Comparison of ENCODE assay signal across 8 cellular contexts in the genomic region with DNA sequence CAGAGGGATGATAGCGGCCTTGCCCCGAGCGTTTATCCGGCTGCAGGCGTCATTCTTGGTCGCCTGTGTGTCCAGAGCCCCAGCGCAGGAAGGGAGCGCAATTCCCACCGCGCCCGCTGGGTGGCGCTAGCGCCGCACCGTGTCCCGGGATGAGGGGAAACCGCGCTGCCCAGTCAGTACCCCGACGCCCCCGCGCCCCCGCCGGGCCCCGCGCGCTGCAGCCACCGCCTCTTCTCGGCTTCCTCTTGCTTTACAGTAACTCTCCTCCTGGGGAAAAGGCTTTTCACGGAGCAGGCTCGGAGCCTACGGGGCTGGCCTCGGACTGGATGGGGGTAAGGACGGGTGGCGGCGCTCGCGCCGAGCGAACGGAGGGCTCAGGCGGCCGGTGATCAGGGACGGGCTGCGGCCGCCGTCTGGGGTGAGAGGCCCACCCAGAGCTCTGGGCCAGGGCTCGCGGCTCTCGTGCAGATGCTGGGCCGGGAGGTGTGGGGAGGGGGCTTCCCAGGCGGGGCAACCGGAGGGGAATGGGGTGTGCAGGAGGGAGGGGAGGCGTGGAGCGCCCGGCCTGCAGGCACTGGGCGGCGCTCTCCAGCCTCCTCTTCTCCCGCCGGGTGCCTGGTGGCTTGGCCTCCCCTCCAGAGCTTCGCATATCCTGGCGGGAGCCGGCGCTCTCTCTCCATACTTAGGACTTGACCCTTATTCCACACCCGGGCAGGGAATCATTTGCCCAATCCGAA. TPM values are rescaled to one million over a fixed set of nuclear protein-coding genes. Genes with fewer than 3 reads are reported as not detected.
A peak's percentile ranks its signal among the peaks of the same experiment; 100 is the strongest.
DNase-seq lines count a peak whose midpoint lies in the region; ATAC-seq and TF ChIP-seq lines count a peak whose summit lies in the region.

No MANE protein-coding gene starts in this region.

- no peaks in the 10 kb centered on the region for H3K9me3 Mint-ChIP-seq in activated T-helper 2 cell treated with anti-CD3 and anti-CD28 coated beads, Interferon-gamma antibody, Interleukin-2, Interleukin-4, amounts not matched to agents 10 μg/mL and 5 μg/mL and 100 μg/mL, durations not matched to agents 14 hours and 24 hours and 36 hours
- H3K9me3 Mint-ChIP-seq in natural killer cell treated with Interleukin-12 subunit alpha and Interleukin-12 subunit beta and Interleukin-15 and Interleukin-18, amount 100 ng/mL, for 72 hours: no peaks in the 10 kb centered on the region

- peak; percentile 56 for DNase-seq in DMS153 (lab: John Stamatoyannopoulos, UW)
- peak; percentile 88 to 96 (median 96) for DNase-seq in Peyer's patch
- peak; percentile 83 for DNase-seq in activated T-helper 2 cell treated with anti-CD3 and anti-CD28 coated beads, Interferon-gamma antibody, Interleukin-2, Interleukin-4, amounts not matched to agents 10 μg/mL and 5 μg/mL and 100 μg/mL, durations not matched to agents 14 hours and 24 hours and 36 hours (ENCODE audit: low spot score)
- DNase-seq in fibroblast of pulmonary artery (ENCODE audit: low read depth): peak; percentile 87
- DNase-seq in natural killer cell treated with Interleukin-12 subunit alpha and Interleukin-12 subunit beta and Interleukin-15 and Interleukin-18, amount 100 ng/mL, for 72 hours (ENCODE audit: low spot score): peak; percentile 90
- peak; percentile 93 for DNase-seq in stimulated activated naive CD8-positive, alpha-beta T cell treated with anti-CD3 and anti-CD28 coated beads, Interleukin-15, Interleukin-2, amounts not matched to agents 100 U/mL and 50 U/mL, for 24 hours

- intact Hi-C loops in activated T-helper 2 cell treated with anti-CD3 and anti-CD28 coated beads, Interferon-gamma antibody, Interleukin-2, Interleukin-4, amounts not matched to agents 10 μg/mL and 5 μg/mL and 100 μg/mL, durations not matched to agents 14 hours and 24 hours and 36 hours (cut with micrococcal nuclease): loop anchor here (1.0 to 5.0 kb wide), 6 partner anchors 184 to 825 kb away; a partner anchor contains a TSS

- peak overlapping the region; percentile 89 for H3K9ac ChIP-seq in HUES64 (ENCODE audit: low read depth, low read length)

- H3K4me1 ChIP-seq in HUES64 (ENCODE audit: insufficient read depth, low read length) (no peaks in the 10 kb centered on the region), Peyer's patch (peaks cover 0 to 33% (median 7%) of the 10 kb centered on the region in 4 donors)

- H3K27ac Mint-ChIP-seq in activated T-helper 2 cell treated with anti-CD3 and anti-CD28 coated beads, Interferon-gamma antibody, Interleukin-2, Interleukin-4, amounts not matched to agents 10 μg/mL and 5 μg/mL and 100 μg/mL, durations not matched to agents 14 hours and 24 hours and 36 hours: peak overlapping the region; percentile 72
- peak overlapping the region; percentile 68 to 82 for H3K27ac Mint-ChIP-seq in natural killer cell treated with Interleukin-12 subunit alpha and Interleukin-12 subunit beta and Interleukin-15 and Interleukin-18, amount 100 ng/mL, for 72 hours

- H3K4me1 Mint-ChIP-seq in activated T-helper 2 cell treated with anti-CD3 and anti-CD28 coated beads, Interferon-gamma antibody, Interleukin-2, Interleukin-4, amounts not matched to agents 10 μg/mL and 5 μg/mL and 100 μg/mL, durations not matched to agents 14 hours and 24 hours and 36 hours (ENCODE audit: low read depth): peaks cover 3% of the 10 kb centered on the region
- peaks cover 0 to 2% of the 10 kb centered on the region in 2 donors for H3K4me1 Mint-ChIP-seq in natural killer cell treated with Interleukin-12 subunit alpha and Interleukin-12 subunit beta and Interleukin-15 and Interleukin-18, amount 100 ng/mL, for 72 hours (ENCODE audit: low read depth in 2 of 2)

- H3K27me3 Mint-ChIP-seq in activated T-helper 2 cell treated with anti-CD3 and anti-CD28 coated beads, Interferon-gamma antibody, Interleukin-2, Interleukin-4, amounts not matched to agents 10 μg/mL and 5 μg/mL and 100 μg/mL, durations not matched to agents 14 hours and 24 hours and 36 hours (ENCODE audit: low read depth): no peaks in the 10 kb centered on the region
- H3K27me3 Mint-ChIP-seq in natural killer cell treated with Interleukin-12 subunit alpha and Interleukin-12 subunit beta and Interleukin-15 and Interleukin-18, amount 100 ng/mL, for 72 hours: no peaks in the 10 kb centered on the region

- H3K27me3 ChIP-seq in HUES64 (ENCODE audit: insufficient read depth, low read length) (no peaks in the 10 kb centered on the region), Peyer's patch (no peaks in the 10 kb centered on the region)

- peak overlapping the region; percentile 93 for H3K4me3 ChIP-seq in HUES64 (ENCODE audit: low read length)
- H3K4me3 ChIP-seq in Peyer's patch: peak overlapping the region; percentile 59 to 73 (median 64)
- peak overlapping the region; percentile 78 for H3K4me3 ChIP-seq in fibroblast of pulmonary artery (replicated peaks; ENCODE audit: low read depth, low read length)

- peaks cover 3% of the 10 kb centered on the region; the same call in 1 of the 2 replicates for H3K36me3 ChIP-seq in HUES64 (ENCODE audit: insufficient read depth, low read length)
- H3K36me3 ChIP-seq in Peyer's patch: peaks cover 0 to 15% (median 0%) of the 10 kb centered on the region in 3 donors

- ATAC-seq in GM21526 (IDR thresholded peaks at IDR 0.05; ENCODE audit: low FRiP score, unreplicated experiment): peak; percentile 81
- peak; percentile 94 to 95 for ATAC-seq in natural killer cell treated with Interleukin-12 subunit alpha and Interleukin-12 subunit beta and Interleukin-15 and Interleukin-18, amount 100 ng/mL, for 72 hours
- ATAC-seq in stimulated activated naive CD8-positive, alpha-beta T cell treated with anti-CD3 and anti-CD28 coated beads, Interleukin-15, Interleukin-2, amounts not matched to agents 100 U/mL and 50 U/mL, for 24 hours: peak; percentile 93

- H3K4me3 Mint-ChIP-seq in activated T-helper 2 cell treated with anti-CD3 and anti-CD28 coated beads, Interferon-gamma antibody, Interleukin-2, Interleukin-4, amounts not matched to agents 10 μg/mL and 5 μg/mL and 100 μg/mL, durations not matched to agents 14 hours and 24 hours and 36 hours (ENCODE audit: low read depth): peak overlapping the region; percentile 87
- H3K4me3 Mint-ChIP-seq in natural killer cell treated with Interleukin-12 subunit alpha and Interleukin-12 subunit beta and Interleukin-15 and Interleukin-18, amount 100 ng/mL, for 72 hours: peak overlapping the region; percentile 90

- H3K9me3 ChIP-seq in HUES64 (ENCODE audit: insufficient read depth, low read depth, low read length) (no peaks in the 10 kb centered on the region), Peyer's patch (no peaks in the 10 kb centered on the region)

- H3K27ac ChIP-seq in HUES64 (ENCODE audit: low read depth, low read length) (peak overlapping the region; percentile 91), Peyer's patch (peak overlapping the region; percentile 73 to 93 (median 87))

- H3K36me3 Mint-ChIP-seq in activated T-helper 2 cell treated with anti-CD3 and anti-CD28 coated beads, Interferon-gamma antibody, Interleukin-2, Interleukin-4, amounts not matched to agents 10 μg/mL and 5 μg/mL and 100 μg/mL, durations not matched to agents 14 hours and 24 hours and 36 hours (ENCODE audit: low read depth): no peaks in the 10 kb centered on the region
- no peaks in the 10 kb centered on the region for H3K36me3 Mint-ChIP-seq in natural killer cell treated with Interleukin-12 subunit alpha and Interleukin-12 subunit beta and Interleukin-15 and Interleukin-18, amount 100 ng/mL, for 72 hours

- under 1% methylated on average over 66 of the region's 66 CpGs for WGBS in HUES64

- peak; percentile 97 to 99 (median 98) for TF ChIP-seq CTCF in Peyer's patch (IDR thresholded peaks at IDR 0.05)
- peak; percentile 70 for TF ChIP-seq CTCF in fibroblast of pulmonary artery (IDR thresholded peaks at IDR 0.05; ENCODE audit: low read length, missing control alignments)

- TF ChIP-seq POLR2A in Peyer's patch (IDR thresholded peaks at IDR 0.05): no peak

RNA-seq across cellular contexts. Expression of a gene that starts 29.8 kb away (rescaled TPM):
- polyA plus RNA-seq in HUES64 (2013, experiment 1 of 2): not detected
- polyA plus RNA-seq in HUES64 (2013, experiment 2 of 2): not detected
- not detected for total RNA-seq in Peyer's patch
- total RNA-seq in activated T-helper 2 cell treated with anti-CD3 and anti-CD28 coated beads, Interferon-gamma antibody, Interleukin-2, Interleukin-4, amounts not matched to agents 10 μg/mL and 5 μg/mL and 100 μg/mL, durations not matched to agents 14 hours and 24 hours and 36 hours: not detected in 2 replicates
- total RNA-seq in natural killer cell treated with Interleukin-12 subunit alpha and Interleukin-12 subunit beta and Interleukin-15 and Interleukin-18, amount 100 ng/mL, for 72 hours: not detected

RNA-seq across cellular contexts. Expression of a gene that starts 46.0 kb away (rescaled TPM):
- not detected for polyA plus RNA-seq in HUES64 (2013, experiment 1 of 2)
- polyA plus RNA-seq in HUES64 (2013, experiment 2 of 2): not detected
- total RNA-seq in Peyer's patch: not detected
- total RNA-seq in activated T-helper 2 cell treated with anti-CD3 and anti-CD28 coated beads, Interferon-gamma antibody, Interleukin-2, Interleukin-4, amounts not matched to agents 10 μg/mL and 5 μg/mL and 100 μg/mL, durations not matched to agents 14 hours and 24 hours and 36 hours: not detected in 2 replicates
- total RNA-seq in natural killer cell treated with Interleukin-12 subunit alpha and Interleukin-12 subunit beta and Interleukin-15 and Interleukin-18, amount 100 ng/mL, for 72 hours: not detected

Comparison
In these comparisons a context has a peak if more than half of its experiments do, and no peak if none do; other contexts are left out.
1. Peak in every context shown above with its lines: DNase-seq, ATAC-seq, H3K4me3 ChIP-seq and H3K27ac ChIP-seq.